26 cellular contexts compared by ENCODE assay signal in genomic region chr1:92820024-92820423, GRCh38. TPM values are rescaled to one million over a fixed set of nuclear protein-coding genes. Genes with fewer than 3 reads are reported as not detected.
DNase-seq lines count a peak whose midpoint lies in the region; ATAC-seq, FAIRE-seq and TF ChIP-seq lines count a peak whose summit lies in the region.
"Had no signal": no experiment of that assay in that cellular context is flagged by ENCODE, and none has a peak within 500 bp of the region (broad histone marks: within the 10 kb centered on the region; RNA-seq: fewer than 3 reads in every experiment).

No MANE protein-coding gene starts in this region.

- no peak overlapping the region for H2BK15ac ChIP-seq in neuronal stem cell (ENCODE audit: low read length)

- H4K8ac ChIP-seq in neuronal stem cell (ENCODE audit: low read depth, low read length), result no peak overlapping the region

- H3K27ac ChIP-seq in AG04450 (ENCODE audit: low read depth, low read length) (no peak overlapping the region), K562 (ENCODE audit: extremely low read depth, low read depth, low read length) (no peak overlapping the region), neuronal stem cell (replicated peaks; ENCODE audit: low read length) (no peak overlapping the region)
- no peak overlapping the region for H3K27ac ChIP-seq in naive thymus-derived CD4-positive, alpha-beta T cell (ENCODE audit: low read depth, low read length)
- H3K27ac ChIP-seq: heart right ventricle, KMS-11 had no signal

- no peaks in the 10 kb centered on the region for H3K79me1 ChIP-seq in neuronal stem cell (ENCODE audit: low read depth, low read length)

- in situ Hi-C loops in K562 (cut with MboI) (no loop called here), HAP-1 (cut with MboI; ENCODE audit: low sequenced_read_pairs) (no loop called here)

- no peak overlapping the region for H3K27ac Mint-ChIP-seq in naive thymus-derived CD4-positive, alpha-beta T cell
- H3K27ac Mint-ChIP-seq: activated CD4-positive, alpha-beta memory T cell treated with anti-CD3 and anti-CD28 coated beads, Interleukin-2, amount 10 ng/mL, durations not matched to agents 7 days and 5 days; activated naive CD4-positive, alpha-beta T cell treated with anti-CD3 and anti-CD28 coated beads for 36 hours; CD4-positive, alpha-beta memory T cell; effector memory CD8-positive, alpha-beta T cell; T-helper 2 cell treated with Interferon-gamma antibody and Interleukin-4, amounts not matched to agents 5 μg/mL and 100 μg/mL, for 36 hours had no signal

- peaks cover 0 to 27% (median 5%) of the 10 kb centered on the region in 5 donors for H3K27me3 Mint-ChIP-seq in naive thymus-derived CD4-positive, alpha-beta T cell

- DNase-seq in AG04450 (ENCODE audit: low read depth, low spot score) (no peak), HCEC 1CT (peak; percentile 45), K562 (ENCODE audit: extremely low read depth in 1 of 4, low spot score in 3 of 4) (peak in 2 of 4 experiments; percentile 31 to 43), kidney tubule cell (ENCODE audit: low spot score) (peak; percentile 56), HAP-1 (ENCODE audit: low spot score in 2 of 2) (no peak), neuronal stem cell (ENCODE audit: low spot score) (no peak)
- DNase-seq in naive thymus-derived CD4-positive, alpha-beta T cell, result no peak
- no peak for DNase-seq in stimulated activated CD4-positive, alpha-beta T cell treated with anti-CD3 and anti-CD28 coated beads, Interleukin-4, amount 100 ng/mL, for 24 hours
- DNase-seq: ACHN; activated CD4-positive, alpha-beta memory T cell treated with anti-CD3 and anti-CD28 coated beads, Interleukin-2, amount 10 ng/mL, durations not matched to agents 7 days and 5 days; activated naive CD4-positive, alpha-beta T cell treated with anti-CD3 and anti-CD28 coated beads for 36 hours; anterior cingulate cortex; CD4-positive, alpha-beta memory T cell; cerebellar nuclear complex; effector memory CD8-positive, alpha-beta T cell; heart right ventricle; NCI-H1092 treated with DMSO at 0.1 percent for 48 hours; NCI-H510A; nucleus accumbens; RPMI8226; stimulated activated CD4-positive, alpha-beta T cell treated with anti-CD3 and anti-CD28 coated beads, Interleukin-12 subunit alpha, Interleukin-12 subunit beta, amount 100 ng/mL, for 4 hours had no signal

- no peak overlapping the region for H3K18ac ChIP-seq in neuronal stem cell (ENCODE audit: low read length)

- no peak overlapping the region for H2BK5ac ChIP-seq in neuronal stem cell (ENCODE audit: low read length)

- no TSS peak for BruUV-seq in K562 (replicated peaks; lab: Mats Ljungman, UMichigan)

- no peak overlapping the region for H2BK12ac ChIP-seq in neuronal stem cell (ENCODE audit: low read length)

- no peaks in the 10 kb centered on the region for H3K4me1 Mint-ChIP-seq in naive thymus-derived CD4-positive, alpha-beta T cell
- H3K4me1 Mint-ChIP-seq: activated CD4-positive, alpha-beta memory T cell treated with anti-CD3 and anti-CD28 coated beads, Interleukin-2, amount 10 ng/mL, durations not matched to agents 7 days and 5 days had no signal

- no peaks in the 10 kb centered on the region for H3K36me3 ChIP-seq in K562 (ENCODE audit: control insufficient read depth, insufficient read depth, low read length)
- no peaks in the 10 kb centered on the region for H3K36me3 ChIP-seq in HAP-1 (replicated peaks)
- H3K36me3 ChIP-seq in neuronal stem cell (replicated peaks in 1 of 2; ENCODE audit: control insufficient read depth in 2 of 2, insufficient read depth in 2 of 2, low read length in 2 of 2), result no peaks in the 10 kb centered on the region
- H3K36me3 ChIP-seq in naive thymus-derived CD4-positive, alpha-beta T cell (ENCODE audit: control insufficient read depth in 2 of 3, insufficient read depth in 3 of 3, low read length in 3 of 3), result no peaks in the 10 kb centered on the region
- H3K36me3 ChIP-seq: heart right ventricle had no signal

- no peak overlapping the region for H2BK120ac ChIP-seq in neuronal stem cell (ENCODE audit: low read depth, low read length)

- H3K9me1 ChIP-seq in K562 (ENCODE audit: control insufficient read depth, insufficient read depth, low read length), result no peaks in the 10 kb centered on the region

- H3K4me3 ChIP-seq in AG04450 (ENCODE audit: low read depth, low read length) (no peak overlapping the region), K562 (no peak overlapping the region), HAP-1 (no peak overlapping the region), neuronal stem cell (ENCODE audit: low read length in 2 of 2) (no peak overlapping the region)
- H3K4me3 ChIP-seq in naive thymus-derived CD4-positive, alpha-beta T cell (ENCODE audit: low read length), result no peak overlapping the region
- H3K4me3 ChIP-seq: heart right ventricle had no signal

- H3K23ac ChIP-seq in neuronal stem cell (ENCODE audit: low read depth, low read length, poor library complexity), result no peak overlapping the region

- peak; percentile 13; the same call in 1 of the 2 replicates for TF ChIP-seq CTCF in AG04450 (IDR thresholded peaks at IDR 0.05; ENCODE audit: low read depth, low read length)
- peak in 2 of 3 experiments; percentile 10; a peak in 1 of 6 replicates for TF ChIP-seq CTCF in K562 (IDR thresholded peaks at IDR 0.05 in 2 of 3, conservative IDR thresholded peaks at IDR 0.05 in 1 of 3; ENCODE audit: insufficient read depth in 2 of 3, low read depth in 1 of 3, low read length in 3 of 3)

- WGBS in K562 (ENCODE audit: insufficient coverage, low coverage, missing lambda C conversion rate), result 18% methylated on average over 3 of the region's 3 CpGs
- WGBS in neuronal stem cell (ENCODE audit: extremely low coverage in 2 of 2, insufficient read length in 2 of 2, insufficient replicate concordance in 1 of 2), 2 donors, result no CpG with 5 or more reads among the region's 3 CpGs

- H3K14ac ChIP-seq in neuronal stem cell (ENCODE audit: low read length), result no peak overlapping the region

- no peak for TF ChIP-seq POLR2A in K562 (conservative IDR thresholded peaks at IDR 0.05)

- intact Hi-C loops in K562 (cut with micrococcal nuclease), result no loop called here
- intact Hi-C loops in naive thymus-derived CD4-positive, alpha-beta T cell (cut with micrococcal nuclease), result no loop called here

- CTCF ChIA-PET in AG04450 (lab: Charles Lee) (interaction anchor here (3.0 to 6.6 kb wide), 2 partner anchors 12 to 72 kb away, joined by 12 to 57 read pairs; partner anchors contain the start of gene RPL5), K562 (lab: Yijun Ruan, JAX; ENCODE audit: low intra/inter-chr PET ratio) (no interaction called here)
- CTCF ChIA-PET in naive thymus-derived CD4-positive, alpha-beta T cell (lab: Charles Lee), result interaction anchor here (0.7 kb wide), 1 partner anchor 8 kb away, joined by 3 read pairs; no protein-coding TSS in a partner anchor

- H3K4me2 ChIP-seq in K562 (ENCODE audit: insufficient read depth, low read length) (no peak overlapping the region), neuronal stem cell (ENCODE audit: insufficient read depth, low read length, poor library complexity, severe bottlenecking) (no peak overlapping the region)
- H3K4me2 ChIP-seq: KMS-11 had no signal

- no peak for FAIRE-seq in K562 (lab: Jason Lieb, UNC)
- FAIRE-seq: GM19239, H1 had no signal

- H3K79me2 ChIP-seq in K562 (ENCODE audit: control insufficient read depth, insufficient read depth, low read length), result no peaks in the 10 kb centered on the region

- H4K91ac ChIP-seq in neuronal stem cell (ENCODE audit: low read depth, low read length, poor library complexity), result no peak overlapping the region

- no peak overlapping the region for H3K4ac ChIP-seq in neuronal stem cell (ENCODE audit: low read length)

- H3K9me3 ChIP-seq in AG04450 (ENCODE audit: control insufficient read depth, insufficient read depth, low read length) (no peaks in the 10 kb centered on the region), K562 (replicated peaks; ENCODE audit: control insufficient read depth, insufficient read depth, low read depth, low read length) (no peaks in the 10 kb centered on the region), HAP-1 (no peaks in the 10 kb centered on the region), neuronal stem cell (replicated peaks in 1 of 2; ENCODE audit: control insufficient read depth in 2 of 2, insufficient read depth in 1 of 2, low read depth in 1 of 2, low read length in 2 of 2) (no peaks in the 10 kb centered on the region)
- H3K9me3 ChIP-seq in naive thymus-derived CD4-positive, alpha-beta T cell (ENCODE audit: control insufficient read depth in 2 of 3, low read length in 3 of 3), result no peaks in the 10 kb centered on the region
- H3K9me3 ChIP-seq: heart right ventricle had no signal

- no peaks in the 10 kb centered on the region for H3K27me3 ChIP-seq in AG04450 (ENCODE audit: control insufficient read depth, insufficient read depth, low read length)
- no peaks in the 10 kb centered on the region for H3K27me3 ChIP-seq in K562 (ENCODE audit: control insufficient read depth in 2 of 2, insufficient read depth in 2 of 2, low read length in 2 of 2)
- no peaks in the 10 kb centered on the region for H3K27me3 ChIP-seq in HAP-1 (ENCODE audit: low read depth)
- H3K27me3 ChIP-seq in neuronal stem cell (ENCODE audit: control insufficient read depth in 3 of 3, insufficient read depth in 3 of 3, low read depth in 1 of 3, low read length in 3 of 3), result peaks cover 0 to 3% (median 0%) of the 10 kb centered on the region in 3 experiments
- no peaks in the 10 kb centered on the region for H3K27me3 ChIP-seq in naive thymus-derived CD4-positive, alpha-beta T cell (ENCODE audit: control insufficient read depth in 2 of 2, insufficient read depth in 2 of 2, low read length in 2 of 2)
- H3K27me3 ChIP-seq: heart right ventricle had no signal

- H3K4me1 ChIP-seq in K562 (replicated peaks in 1 of 2; ENCODE audit: control insufficient read depth in 2 of 2, insufficient read depth in 2 of 2, low read length in 2 of 2), result no peaks in the 10 kb centered on the region
- no peaks in the 10 kb centered on the region for H3K4me1 ChIP-seq in HAP-1
- peaks cover 0 to 3% of the 10 kb centered on the region in 2 donors for H3K4me1 ChIP-seq in neuronal stem cell (ENCODE audit: control insufficient read depth in 2 of 2, insufficient read depth in 1 of 2, low read depth in 1 of 2, low read length in 2 of 2)
- no peaks in the 10 kb centered on the region for H3K4me1 ChIP-seq in naive thymus-derived CD4-positive, alpha-beta T cell (ENCODE audit: control insufficient read depth in 2 of 2, insufficient read depth in 2 of 2, low read length in 2 of 2)
- H3K4me1 ChIP-seq: heart right ventricle had no signal

- H4K20me1 ChIP-seq in K562 (replicated peaks; ENCODE audit: control insufficient read depth, insufficient read depth, low read length), result no peaks in the 10 kb centered on the region

- H3K4me3 Mint-ChIP-seq in naive thymus-derived CD4-positive, alpha-beta T cell, result no peak overlapping the region
- H3K4me3 Mint-ChIP-seq: activated CD4-positive, alpha-beta memory T cell treated with anti-CD3 and anti-CD28 coated beads, Interleukin-2, amount 10 ng/mL, durations not matched to agents 7 days and 5 days; activated naive CD4-positive, alpha-beta T cell treated with anti-CD3 and anti-CD28 coated beads for 36 hours; CD4-positive, alpha-beta memory T cell; effector memory CD8-positive, alpha-beta T cell; T-helper 2 cell treated with Interferon-gamma antibody and Interleukin-4, amounts not matched to agents 5 μg/mL and 100 μg/mL, for 36 hours had no signal

- peak; percentile 58 for ATAC-seq in K562
- no peak for ATAC-seq in naive thymus-derived CD4-positive, alpha-beta T cell
- ATAC-seq: effector memory CD8-positive, alpha-beta T cell; heart right ventricle; SK-N-SH treated with all-trans-retinoic acid at 6 μM for 48 hours had no signal

- TF ChIP-seq RAD21 in K562 (CRISPR knock-in tag; conservative IDR thresholded peaks at IDR 0.05 in 1 of 2, IDR thresholded peaks at IDR 0.05 in 1 of 2), result no peak

- POLR2A ChIA-PET in AG04450 (lab: Yijun Ruan, JAX), result no interaction called here
- POLR2A ChIA-PET in K562 (lab: Yijun Ruan, JAX), result interaction anchor here (3.4 kb wide), 1 partner anchor 12 kb away, joined by 12 read pairs; the partner anchor contains the start of gene RPL5
- POLR2A ChIA-PET in naive thymus-derived CD4-positive, alpha-beta T cell (lab: Charles Lee), result interaction anchor here (0.8 kb wide), 1 partner anchor 30 kb away, joined by 3 read pairs; no protein-coding TSS in a partner anchor

- H3K36me3 Mint-ChIP-seq in naive thymus-derived CD4-positive, alpha-beta T cell, result no peaks in the 10 kb centered on the region
- H3K36me3 Mint-ChIP-seq: CD4-positive, alpha-beta memory T cell had no signal

- no peak overlapping the region for H2AK5ac ChIP-seq in neuronal stem cell (ENCODE audit: low read depth, low read length)

- H3K9me3 Mint-ChIP-seq in naive thymus-derived CD4-positive, alpha-beta T cell, result no peaks in the 10 kb centered on the region
- H3K9me3 Mint-ChIP-seq: activated CD4-positive, alpha-beta memory T cell treated with anti-CD3 and anti-CD28 coated beads, Interleukin-2, amount 10 ng/mL, durations not matched to agents 7 days and 5 days; activated naive CD4-positive, alpha-beta T cell treated with anti-CD3 and anti-CD28 coated beads for 36 hours; CD4-positive, alpha-beta memory T cell; effector memory CD8-positive, alpha-beta T cell; T-helper 2 cell treated with Interferon-gamma antibody and Interleukin-4, amounts not matched to agents 5 μg/mL and 100 μg/mL, for 36 hours had no signal

- H3K9ac ChIP-seq in K562 (ENCODE audit: insufficient read depth in 1 of 2, low read depth in 2 of 2, low read length in 2 of 2) (no peak overlapping the region), neuronal stem cell (ENCODE audit: low read depth, low read length, poor library complexity) (no peak overlapping the region)
- H3K9ac ChIP-seq: KMS-11 had no signal

- no peak for TF ChIP-seq EP300 in K562 (IDR thresholded peaks at IDR 0.05; ENCODE audit: low read length)

- peak overlapping the region; percentile 7; the same call in 1 of the 2 replicates for H2AFZ ChIP-seq in K562 (ENCODE audit: low read depth, low read length)
- H2AFZ ChIP-seq in neuronal stem cell (ENCODE audit: low read length), result no peak overlapping the region

RNA-seq across cellular contexts. Expression of gene RPL5, which starts 11.8 kb away (rescaled TPM):
- polyA plus RNA-seq in AG04450 (2011; rRNA removed) (2,179 and 2,752 TPM in 2 replicates), K562 (2011; rRNA removed) (3,458 and 3,699 TPM in 2 replicates), K562 (2014; fragmentation: Illumina TruSeq; extraction: Trizol) (1,939 and 2,002 TPM in 2 replicates), K562 (2014; fragmentation: Nextera tagmentation; extraction: Ambion mirVana) (1,000 to 10,000 TPM; 4,024 to 4,252 TPM), K562 (2014; rRNA removed) (2,353 and 2,737 TPM in 2 replicates)
- 863 and 868 TPM in 2 replicates for polyA minus RNA-seq in AG04450 (2011; rRNA and poly(A)+ RNA removed)
- total RNA-seq in K562 (2011; cell fraction: chromatin; rRNA removed; ENCODE audit: low replicate concordance), result 274 and 687 TPM in 2 replicates
- 312 and 315 TPM in 2 replicates for total RNA-seq in K562 (2011; cell fraction: nucleolus; rRNA removed)
- total RNA-seq in K562 (2011; cell fraction: nucleoplasm; rRNA removed), result 523 and 836 TPM in 2 replicates
- total RNA-seq in K562 (2014; rRNA removed) (2,174 and 2,757 TPM in 2 replicates), K562 (2014; rRNA removed; fragmentation: Illumina TruSeq; extraction: Trizol) (2,454 and 2,710 TPM in 2 replicates), K562 (2015; rRNA removed; fragmentation: Illumina TruSeq; extraction: Trizol) (2,022 and 2,169 TPM in 2 replicates), K562 (2021) (1,467 and 1,545 TPM in 2 replicates)
- 1,347 and 2,415 TPM in 2 replicates for polyA plus RNA-seq in K562 (2011; cell fraction: cytosol; rRNA removed)
- polyA plus RNA-seq in K562 (2011; cell fraction: nucleus; rRNA removed), result 535 and 1,090 TPM in 2 replicates
- polyA plus RNA-seq in K562 (2012), result 2,779 and 3,498 TPM in 2 replicates
- 2,372 and 2,380 TPM in 2 replicates for polyA minus RNA-seq in K562 (2011; rRNA and poly(A)+ RNA removed)
- polyA minus RNA-seq in K562 (2011; cell fraction: cytosol; rRNA and poly(A)+ RNA removed), result 721 and 764 TPM in 2 replicates
- 194 and 399 TPM in 2 replicates for polyA minus RNA-seq in K562 (2011; cell fraction: nucleus; rRNA and poly(A)+ RNA removed)
- 6,288 TPM for polyA plus RNA-seq in neuronal stem cell (2013, experiment 1 of 2)
- 6,513 TPM for polyA plus RNA-seq in neuronal stem cell (2013, experiment 2 of 2)
- 1,000 to 10,000 TPM in 4 of 5 experiments, 100 to 1,000 TPM in 1; 764 to 1,693 (median 1,596) TPM for total RNA-seq in naive thymus-derived CD4-positive, alpha-beta T cell
- 1,000 to 10,000 TPM; 3,012 to 3,358 TPM for polyA plus RNA-seq in naive thymus-derived CD4-positive, alpha-beta T cell

RNA-seq across cellular contexts. Expression of gene EVI5, which starts 35.1 kb away (rescaled TPM):
- polyA plus RNA-seq in AG04450 (2011; rRNA removed), result 19.9 and 28.5 TPM in 2 replicates
- polyA minus RNA-seq in AG04450 (2011; rRNA and poly(A)+ RNA removed), result 25.2 and 36.1 TPM in 2 replicates
- 14.6 and 66.4 TPM in 2 replicates for total RNA-seq in K562 (2011; cell fraction: chromatin; rRNA removed; ENCODE audit: low replicate concordance)
- 12.8 and 17.0 TPM in 2 replicates for total RNA-seq in K562 (2011; cell fraction: nucleolus; rRNA removed)
- 17.1 and 20.8 TPM in 2 replicates for total RNA-seq in K562 (2011; cell fraction: nucleoplasm; rRNA removed)
- 25.1 and 50.1 TPM in 2 replicates for total RNA-seq in K562 (2014; rRNA removed)
- 13.7 and 18.5 TPM in 2 replicates for total RNA-seq in K562 (2014; rRNA removed; fragmentation: Illumina TruSeq; extraction: Trizol)
- 18.3 and 18.4 TPM in 2 replicates for total RNA-seq in K562 (2015; rRNA removed; fragmentation: Illumina TruSeq; extraction: Trizol)
- total RNA-seq in K562 (2021), result 16.5 and 18.7 TPM in 2 replicates
- 4.9 and 6.3 TPM in 2 replicates for polyA plus RNA-seq in K562 (2011; rRNA removed)
- 1.2 and 2.8 TPM in 2 replicates for polyA plus RNA-seq in K562 (2011; cell fraction: cytosol; rRNA removed)
- 5.2 and 6.8 TPM in 2 replicates for polyA plus RNA-seq in K562 (2011; cell fraction: nucleus; rRNA removed)
- 2.6 and 2.9 TPM in 2 replicates for polyA plus RNA-seq in K562 (2012)
- 5.5 and 6.0 TPM in 2 replicates for polyA plus RNA-seq in K562 (2014; fragmentation: Illumina TruSeq; extraction: Trizol)
- polyA plus RNA-seq in K562 (2014; fragmentation: Nextera tagmentation; extraction: Ambion mirVana), result 1 to 10 TPM; 1.7 to 4.8 TPM
- 16.2 and 19.6 TPM in 2 replicates for polyA plus RNA-seq in K562 (2014; rRNA removed)
- 23.8 and 27.2 TPM in 2 replicates for polyA minus RNA-seq in K562 (2011; rRNA and poly(A)+ RNA removed)
- 11.1 and 13.0 TPM in 2 replicates for polyA minus RNA-seq in K562 (2011; cell fraction: cytosol; rRNA and poly(A)+ RNA removed)
- 21.0 and 32.9 TPM in 2 replicates for polyA minus RNA-seq in K562 (2011; cell fraction: nucleus; rRNA and poly(A)+ RNA removed)
- polyA plus RNA-seq in neuronal stem cell (2013, experiment 1 of 2), result 10.4 TPM
- polyA plus RNA-seq in neuronal stem cell (2013, experiment 2 of 2), result 11.4 TPM
- total RNA-seq in naive thymus-derived CD4-positive, alpha-beta T cell, result 10 to 100 TPM in 1 of 5 experiments, 1 to 10 TPM in 3, under 1 TPM in 1; 0.97 to 12.3 (median 2.2) TPM
- polyA plus RNA-seq in naive thymus-derived CD4-positive, alpha-beta T cell, result under 1 TPM; 0.20 to 0.33 TPM

Comparison
In these comparisons a context has a peak if more than half of its experiments do, and no peak if none do; other contexts are left out.
1. DNase-seq: peak in HCEC 1CT (single experiment) and kidney tubule cell (single experiment); none in AG04450 (single experiment), HAP-1 (0 of 2), neuronal stem cell (single experiment), naive thymus-derived CD4-positive, alpha-beta T cell (0 of 9) and stimulated activated CD4-positive, alpha-beta T cell treated with anti-CD3 and anti-CD28 coated beads, Interleukin-4, amount 100 ng/mL, for 24 hours (single experiment).